Comparison of ENCODE assay signal across 3 cellular contexts in genomic region chr14:23535943-23536342, GRCh38.
TF ChIP-seq lines count a peak whose summit lies in the region.

No MANE protein-coding gene starts in this region.

TF ChIP-seq in GM23338, 12 proteins besides CTCF, POLR2A, EP300 and RAD21:
- no peak for TF ChIP-seq ZNF331 (CRISPR knock-in tag; IDR thresholded peaks at IDR 0.05; ENCODE audit: low read depth)
- TF ChIP-seq EZH2 (IDR thresholded peaks at IDR 0.05; ENCODE audit: low read depth, unreplicated experiment) = no peak

TF ChIP-seq in WTC11, 78 proteins besides CTCF, POLR2A, EP300 and RAD21:
- TF ChIP-seq CREM (CRISPR knock-in tag; IDR thresholded peaks at IDR 0.05) = no peak
- TF ChIP-seq AFF4 (CRISPR knock-in tag; IDR thresholded peaks at IDR 0.05; ENCODE audit: borderline replicate concordance) = no peak
- no peak for TF ChIP-seq RELA (CRISPR knock-in tag; IDR thresholded peaks at IDR 0.05; ENCODE audit: borderline replicate concordance)
- no peak for TF ChIP-seq ATF1 (CRISPR knock-in tag; IDR thresholded peaks at IDR 0.05)
- no peak for TF ChIP-seq MYBL2 (CRISPR knock-in tag; IDR thresholded peaks at IDR 0.05)
- no peak for TF ChIP-seq ETV6 (CRISPR knock-in tag; IDR thresholded peaks at IDR 0.05)
- TF ChIP-seq SMAD4 (CRISPR knock-in tag; IDR thresholded peaks at IDR 0.05) = no peak
- no peak for TF ChIP-seq ZNF138 (CRISPR knock-in tag; conservative IDR thresholded peaks at IDR 0.05)
- no peak for TF ChIP-seq ZNF416 (CRISPR knock-in tag; IDR thresholded peaks at IDR 0.05)
- no peak for TF ChIP-seq STAT6 (CRISPR knock-in tag; conservative IDR thresholded peaks at IDR 0.05; ENCODE audit: low read depth)
- no peak for TF ChIP-seq ZNF219 (CRISPR knock-in tag; IDR thresholded peaks at IDR 0.05; ENCODE audit: borderline replicate concordance)
- TF ChIP-seq CBFB (CRISPR knock-in tag; IDR thresholded peaks at IDR 0.05; ENCODE audit: low read depth) = no peak
- no peak for TF ChIP-seq GRHL2 (CRISPR knock-in tag; IDR thresholded peaks at IDR 0.05; ENCODE audit: insufficient replicate concordance, severe bottlenecking)
- TF ChIP-seq JAZF1 (CRISPR knock-in tag; IDR thresholded peaks at IDR 0.05) = no peak
- no peak for TF ChIP-seq FOXP1 (CRISPR knock-in tag; IDR thresholded peaks at IDR 0.05; ENCODE audit: borderline replicate concordance)
- TF ChIP-seq TEAD1 (CRISPR knock-in tag; IDR thresholded peaks at IDR 0.05) = no peak
- TF ChIP-seq TCF7 (CRISPR knock-in tag; IDR thresholded peaks at IDR 0.05; ENCODE audit: low read depth) = no peak
- no peak for TF ChIP-seq ZNF532 (CRISPR knock-in tag; IDR thresholded peaks at IDR 0.05; ENCODE audit: borderline replicate concordance)
- no peak for TF ChIP-seq CREB1 (CRISPR knock-in tag; IDR thresholded peaks at IDR 0.05)
TF ChIP-seq in WTC11: peak in this region for 0.

TF ChIP-seq in H1, 55 proteins besides CTCF, POLR2A, EP300 and RAD21:
- TF ChIP-seq CBX5 (IDR thresholded peaks at IDR 0.05; ENCODE audit: low read depth, low read length) (no peak), RBBP5 (IDR thresholded peaks at IDR 0.05; ENCODE audit: borderline replicate concordance, low read depth, low read length) (no peak), FOSL1 (IDR thresholded peaks at IDR 0.05; ENCODE audit: insufficient read depth, low read depth, low read length) (no peak), CREB1 (IDR thresholded peaks at IDR 0.05) (no peak), MAFK (IDR thresholded peaks at IDR 0.05; ENCODE audit: low read depth, low read length) (no peak), JUN (IDR thresholded peaks at IDR 0.05; ENCODE audit: low read depth, low read length) (no peak), PHF8 (conservative IDR thresholded peaks at IDR 0.05; ENCODE audit: low read depth, low read length) (no peak), SP4 (IDR thresholded peaks at IDR 0.05; ENCODE audit: low read length) (no peak), SP1 (IDR thresholded peaks at IDR 0.05; ENCODE audit: low read depth, low read length) (no peak)
